8 cellular contexts compared by ENCODE assay signal in genomic region chr5:7886849-7887460, GRCh38. TPM values are rescaled to one million over a fixed set of nuclear protein-coding genes. Genes with fewer than 3 reads are reported as not detected.
DNase-seq lines count a peak whose midpoint lies in the region; ATAC-seq, FAIRE-seq and TF ChIP-seq lines count a peak whose summit lies in the region.

No MANE protein-coding gene starts in this region.

- H4K20me1 ChIP-seq in keratinocyte (ENCODE audit: control insufficient read depth, extremely low read depth, insufficient read depth, low read length): no peaks in the 10 kb centered on the region

- no peak overlapping the region for H3K4me2 ChIP-seq in keratinocyte (ENCODE audit: control insufficient read depth, extremely low read depth, insufficient read depth, low read depth, low read length)

- H3K27me3 ChIP-seq in adipocyte (replicated peaks; ENCODE audit: control insufficient read depth, insufficient read depth, low read length) (no peaks in the 10 kb centered on the region), keratinocyte (ENCODE audit: control insufficient read depth, extremely low read depth, insufficient read depth, low read length) (no peaks in the 10 kb centered on the region)

- H3K4me1 ChIP-seq in adipocyte (ENCODE audit: control insufficient read depth, insufficient read depth, low read length) (peaks cover 15% of the 10 kb centered on the region), keratinocyte (ENCODE audit: control insufficient read depth, extremely low read depth, insufficient read depth, low read length) (no peaks in the 10 kb centered on the region)

- DNase-seq in Caki2 (ENCODE audit: low read depth) (peak; percentile 36), NCI-H1694 treated with DMSO at 0.1 percent for 48 hours (lab: John Stamatoyannopoulos, UW) (peak; percentile 73), adipocyte (ENCODE audit: low read depth) (peak; percentile 81), keratinocyte (ENCODE audit: low read depth, low spot score) (no peak), urothelium cell line (ENCODE audit: low spot score) (peak; percentile 23)
- no peak for DNase-seq in activated naive CD8-positive, alpha-beta T cell treated with anti-CD3 and anti-CD28 coated beads for 36 hours

- H3K27ac ChIP-seq in keratinocyte (ENCODE audit: control insufficient read depth, insufficient read depth, low read length): no peak overlapping the region

- H3K27me3 Mint-ChIP-seq in activated naive CD8-positive, alpha-beta T cell treated with anti-CD3 and anti-CD28 coated beads for 36 hours: no peaks in the 10 kb centered on the region

- peaks cover 60% of the 10 kb centered on the region for H3K36me3 ChIP-seq in adipocyte (ENCODE audit: control insufficient read depth, insufficient read depth, low read length, severe bottlenecking)
- peaks cover 24 to 30% of the 10 kb centered on the region in 2 experiments for H3K36me3 ChIP-seq in keratinocyte (ENCODE audit: control insufficient read depth in 2 of 2, extremely low read depth in 1 of 2, insufficient read depth in 2 of 2, low read length in 2 of 2)

- peaks cover 19% of the 10 kb centered on the region for H3K36me3 Mint-ChIP-seq in activated naive CD8-positive, alpha-beta T cell treated with anti-CD3 and anti-CD28 coated beads for 36 hours

- H3K9ac ChIP-seq in adipocyte (ENCODE audit: low read length) (no peak overlapping the region), keratinocyte (ENCODE audit: control insufficient read depth, extremely low read depth, insufficient read depth, low read length) (no peak overlapping the region)

- dilution Hi-C loops in keratinocyte (cut with MboI; ENCODE audit: extremely low pct_ligation_motif_present, low sequenced_read_pairs): no loop called here

- H3K4me3 ChIP-seq in adipocyte (ENCODE audit: low read length): no peak overlapping the region
- no peak overlapping the region for H3K4me3 ChIP-seq in keratinocyte (ENCODE audit: control insufficient read depth in 2 of 3, extremely low read depth in 1 of 3, insufficient read depth in 2 of 3, low read depth in 1 of 3, low read length in 3 of 3)

- no peak overlapping the region for H2AFZ ChIP-seq in keratinocyte (ENCODE audit: control insufficient read depth, low read length)

- peak; percentile 49 for ATAC-seq in GM21529 (IDR thresholded peaks at IDR 0.05; ENCODE audit: unreplicated experiment)
- no peak for ATAC-seq in HG03457 (IDR thresholded peaks at IDR 0.05; ENCODE audit: unreplicated experiment)

- in situ Hi-C loops in Caki2 (cut with HindIII; ENCODE audit: low pct_unique_long_range_greater_than_20kb, low sequenced_read_pairs): no loop called here

- peaks cover 4% of the 10 kb centered on the region for H3K79me2 ChIP-seq in keratinocyte (ENCODE audit: control insufficient read depth, insufficient read depth, low read length)

- FAIRE-seq in keratinocyte (lab: Jason Lieb, UNC) (no peak), urothelium cell line (lab: Jason Lieb, UNC) (no peak)

- no peaks in the 10 kb centered on the region for H3K9me1 ChIP-seq in keratinocyte (ENCODE audit: control insufficient read depth, extremely low read depth, insufficient read depth, low read length)

- H3K9me3 ChIP-seq in adipocyte (ENCODE audit: control insufficient read depth, low read length): no peaks in the 10 kb centered on the region
- no peaks in the 10 kb centered on the region for H3K9me3 ChIP-seq in keratinocyte (ENCODE audit: control insufficient read depth, low read depth, low read length)

- TF ChIP-seq CTCF in keratinocyte (optimal IDR thresholded peaks at IDR 0.05 in 1 of 3, IDR thresholded peaks at IDR 0.05 in 1 of 3, conservative IDR thresholded peaks at IDR 0.05 in 1 of 3; ENCODE audit: extremely low read depth in 1 of 3, insufficient read depth in 2 of 3, low read length in 3 of 3): peak in 2 of 3 experiments; percentile 43 to 48

- no peaks in the 10 kb centered on the region for H3K9me3 Mint-ChIP-seq in activated naive CD8-positive, alpha-beta T cell treated with anti-CD3 and anti-CD28 coated beads for 36 hours

- H3K4me1 Mint-ChIP-seq in activated naive CD8-positive, alpha-beta T cell treated with anti-CD3 and anti-CD28 coated beads for 36 hours: peaks cover 8% of the 10 kb centered on the region

- H3K4me3 Mint-ChIP-seq in activated naive CD8-positive, alpha-beta T cell treated with anti-CD3 and anti-CD28 coated beads for 36 hours: no peak overlapping the region

- H3K27ac Mint-ChIP-seq in activated naive CD8-positive, alpha-beta T cell treated with anti-CD3 and anti-CD28 coated beads for 36 hours: no peak overlapping the region

RNA-seq across cellular contexts. Expression of gene MTRR, which starts 18.0 kb away (rescaled TPM):
- total RNA-seq in Caki2 (2014; rRNA removed; shearing (Covaris generic); ENCODE audit: low replicate concordance): 22.8 and 32.3 TPM in 2 replicates
- 45.5 to 50.1 TPM (median 49.2 TPM) in 3 replicates for polyA plus RNA-seq in keratinocyte
- polyA plus RNA-seq in keratinocyte (2011; ENCODE audit: low read depth): 18.1 TPM
- 34.1 and 48.6 TPM in 2 replicates for polyA plus RNA-seq in keratinocyte (2011; cell fraction: cytosol; rRNA removed)
- polyA plus RNA-seq in keratinocyte (2011; cell fraction: nucleus; rRNA removed): 69.1 and 74.7 TPM in 2 replicates
- 17.0 and 29.1 TPM in 2 replicates for polyA plus RNA-seq in keratinocyte (2012; ENCODE audit: low replicate concordance)
- 57.6 to 98.8 TPM (median 73.5 TPM) in 3 replicates for polyA minus RNA-seq in keratinocyte
- polyA minus RNA-seq in keratinocyte (2011; cell fraction: cytosol; rRNA and poly(A)+ RNA removed): 36.6 TPM
- 35.2 and 42.4 TPM in 2 replicates for polyA minus RNA-seq in keratinocyte (2011; cell fraction: nucleus; rRNA and poly(A)+ RNA removed)
- 10 to 100 TPM; 54.1 to 67.2 TPM for total RNA-seq in activated naive CD8-positive, alpha-beta T cell treated with anti-CD3 and anti-CD28 coated beads for 36 hours

RNA-seq across cellular contexts. Expression of gene FASTKD3, which starts 18.1 kb away (rescaled TPM):
- total RNA-seq in Caki2 (2014; rRNA removed; shearing (Covaris generic); ENCODE audit: low replicate concordance): 5.1 and 10.2 TPM in 2 replicates
- polyA plus RNA-seq in keratinocyte: 8.0 to 13.8 TPM (median 13.5 TPM) in 3 replicates
- polyA plus RNA-seq in keratinocyte (2011; ENCODE audit: low read depth): 12.9 TPM
- polyA plus RNA-seq in keratinocyte (2011; cell fraction: cytosol; rRNA removed): 5.8 and 10.2 TPM in 2 replicates
- 11.8 and 16.3 TPM in 2 replicates for polyA plus RNA-seq in keratinocyte (2011; cell fraction: nucleus; rRNA removed)
- 5.0 and 8.3 TPM in 2 replicates for polyA plus RNA-seq in keratinocyte (2012; ENCODE audit: low replicate concordance)
- polyA minus RNA-seq in keratinocyte: 1.2 to 9.9 TPM (median 4.7 TPM) in 3 replicates
- polyA minus RNA-seq in keratinocyte (2011; cell fraction: cytosol; rRNA and poly(A)+ RNA removed): 7.5 TPM
- polyA minus RNA-seq in keratinocyte (2011; cell fraction: nucleus; rRNA and poly(A)+ RNA removed): 3.4 and 7.9 TPM in 2 replicates
- total RNA-seq in activated naive CD8-positive, alpha-beta T cell treated with anti-CD3 and anti-CD28 coated beads for 36 hours: 10 to 100 TPM; 23.3 to 23.6 TPM

RNA-seq across cellular contexts. Expression of gene CFAP90, which starts 36.0 kb away (rescaled TPM):
- 0.41 and 5.1 TPM in 2 replicates for total RNA-seq in Caki2 (2014; rRNA removed; shearing (Covaris generic); ENCODE audit: low replicate concordance)
- polyA plus RNA-seq in keratinocyte: not detected in 3 replicates
- not detected for polyA plus RNA-seq in keratinocyte (2011; ENCODE audit: low read depth)
- not detected in 2 replicates for polyA plus RNA-seq in keratinocyte (2011; cell fraction: cytosol; rRNA removed)
- not detected in 2 replicates for polyA plus RNA-seq in keratinocyte (2011; cell fraction: nucleus; rRNA removed)
- polyA plus RNA-seq in keratinocyte (2012; ENCODE audit: low replicate concordance): not detected in 2 replicates
- not detected in 3 replicates for polyA minus RNA-seq in keratinocyte
- polyA minus RNA-seq in keratinocyte (2011; cell fraction: cytosol; rRNA and poly(A)+ RNA removed): not detected
- not detected in 2 replicates for polyA minus RNA-seq in keratinocyte (2011; cell fraction: nucleus; rRNA and poly(A)+ RNA removed)
- total RNA-seq in activated naive CD8-positive, alpha-beta T cell treated with anti-CD3 and anti-CD28 coated beads for 36 hours: not detected

Comparison
In these comparisons a context has a peak if more than half of its experiments do, and no peak if none do; other contexts are left out.
1. DNase-seq: peak in Caki2 (single experiment), NCI-H1694 treated with DMSO at 0.1 percent for 48 hours (single experiment), adipocyte (single experiment) and urothelium cell line (single experiment); none in keratinocyte (single experiment) and activated naive CD8-positive, alpha-beta T cell treated with anti-CD3 and anti-CD28 coated beads for 36 hours (single experiment).